Comparison of ENCODE assay signal across 1 cellular context in the genomic region with DNA sequence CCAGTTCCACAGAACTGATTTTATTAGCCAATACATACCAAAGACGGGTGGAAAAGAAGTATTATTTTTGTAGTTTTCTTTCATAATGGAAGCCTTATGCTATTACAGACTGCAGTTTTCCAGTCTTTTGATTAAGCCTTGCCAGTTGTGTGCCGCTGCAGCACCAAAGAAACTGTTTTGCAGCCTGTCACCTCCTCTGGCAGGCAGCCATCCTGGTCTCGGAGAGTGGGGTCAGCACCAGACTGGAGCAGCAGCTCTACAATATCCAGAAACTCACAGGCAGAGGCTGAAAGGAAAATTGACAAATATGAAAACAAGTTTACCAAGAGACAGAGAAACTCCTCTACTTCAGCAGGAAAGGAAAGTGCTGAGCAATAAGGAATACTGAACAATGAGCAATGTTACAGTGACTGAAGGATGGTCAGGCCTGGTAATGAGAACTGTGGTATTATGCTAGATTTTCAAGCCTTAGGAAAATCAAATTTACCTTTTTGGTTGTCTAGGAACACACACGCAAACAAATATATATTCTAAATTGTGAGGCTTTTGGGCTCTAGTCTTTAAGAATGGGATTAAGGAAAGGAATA.
A peak's percentile ranks its signal among the peaks of the same experiment; 100 is the strongest.
TF ChIP-seq lines count a peak whose summit lies in the region.

No MANE protein-coding gene starts in this region.

TF ChIP-seq in K562, 482 proteins besides CTCF, POLR2A, EP300 and RAD21 (continued from another document):
- TF ChIP-seq, protein P1, sequence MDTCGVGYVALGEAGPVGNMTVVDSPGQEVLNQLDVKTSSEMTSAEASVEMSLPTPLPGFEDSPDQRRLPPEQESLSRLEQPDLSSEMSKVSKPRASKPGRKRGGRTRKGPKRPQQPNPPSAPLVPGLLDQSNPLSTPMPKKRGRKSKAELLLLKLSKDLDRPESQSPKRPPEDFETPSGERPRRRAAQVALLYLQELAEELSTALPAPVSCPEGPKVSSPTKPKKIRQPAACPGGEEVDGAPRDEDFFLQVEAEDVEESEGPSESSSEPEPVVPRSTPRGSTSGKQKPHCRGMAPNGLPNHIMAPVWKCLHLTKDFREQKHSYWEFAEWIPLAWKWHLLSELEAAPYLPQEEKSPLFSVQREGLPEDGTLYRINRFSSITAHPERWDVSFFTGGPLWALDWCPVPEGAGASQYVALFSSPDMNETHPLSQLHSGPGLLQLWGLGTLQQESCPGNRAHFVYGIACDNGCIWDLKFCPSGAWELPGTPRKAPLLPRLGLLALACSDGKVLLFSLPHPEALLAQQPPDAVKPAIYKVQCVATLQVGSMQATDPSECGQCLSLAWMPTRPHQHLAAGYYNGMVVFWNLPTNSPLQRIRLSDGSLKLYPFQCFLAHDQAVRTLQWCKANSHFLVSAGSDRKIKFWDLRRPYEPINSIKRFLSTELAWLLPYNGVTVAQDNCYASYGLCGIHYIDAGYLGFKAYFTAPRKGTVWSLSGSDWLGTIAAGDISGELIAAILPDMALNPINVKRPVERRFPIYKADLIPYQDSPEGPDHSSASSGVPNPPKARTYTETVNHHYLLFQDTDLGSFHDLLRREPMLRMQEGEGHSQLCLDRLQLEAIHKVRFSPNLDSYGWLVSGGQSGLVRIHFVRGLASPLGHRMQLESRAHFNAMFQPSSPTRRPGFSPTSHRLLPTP (IDR thresholded peaks at IDR 0.05; ENCODE audit: borderline replicate concordance, extremely low read depth, insufficient read length), result no peak
- TF ChIP-seq, protein P2, sequence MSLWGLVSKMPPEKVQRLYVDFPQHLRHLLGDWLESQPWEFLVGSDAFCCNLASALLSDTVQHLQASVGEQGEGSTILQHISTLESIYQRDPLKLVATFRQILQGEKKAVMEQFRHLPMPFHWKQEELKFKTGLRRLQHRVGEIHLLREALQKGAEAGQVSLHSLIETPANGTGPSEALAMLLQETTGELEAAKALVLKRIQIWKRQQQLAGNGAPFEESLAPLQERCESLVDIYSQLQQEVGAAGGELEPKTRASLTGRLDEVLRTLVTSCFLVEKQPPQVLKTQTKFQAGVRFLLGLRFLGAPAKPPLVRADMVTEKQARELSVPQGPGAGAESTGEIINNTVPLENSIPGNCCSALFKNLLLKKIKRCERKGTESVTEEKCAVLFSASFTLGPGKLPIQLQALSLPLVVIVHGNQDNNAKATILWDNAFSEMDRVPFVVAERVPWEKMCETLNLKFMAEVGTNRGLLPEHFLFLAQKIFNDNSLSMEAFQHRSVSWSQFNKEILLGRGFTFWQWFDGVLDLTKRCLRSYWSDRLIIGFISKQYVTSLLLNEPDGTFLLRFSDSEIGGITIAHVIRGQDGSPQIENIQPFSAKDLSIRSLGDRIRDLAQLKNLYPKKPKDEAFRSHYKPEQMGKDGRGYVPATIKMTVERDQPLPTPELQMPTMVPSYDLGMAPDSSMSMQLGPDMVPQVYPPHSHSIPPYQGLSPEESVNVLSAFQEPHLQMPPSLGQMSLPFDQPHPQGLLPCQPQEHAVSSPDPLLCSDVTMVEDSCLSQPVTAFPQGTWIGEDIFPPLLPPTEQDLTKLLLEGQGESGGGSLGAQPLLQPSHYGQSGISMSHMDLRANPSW (CRISPR knock-in tag; IDR thresholded peaks at IDR 0.05), result no peak
- TF ChIP-seq KLF13 (tag; IDR thresholded peaks at IDR 0.05; ENCODE audit: borderline replicate concordance, low read depth), result no peak
- no peak for TF ChIP-seq KAT2B (IDR thresholded peaks at IDR 0.05; ENCODE audit: low read depth, low read length)
- peak; percentile 78 for TF ChIP-seq NFIC (IDR thresholded peaks at IDR 0.05)
- TF ChIP-seq, protein P3, sequence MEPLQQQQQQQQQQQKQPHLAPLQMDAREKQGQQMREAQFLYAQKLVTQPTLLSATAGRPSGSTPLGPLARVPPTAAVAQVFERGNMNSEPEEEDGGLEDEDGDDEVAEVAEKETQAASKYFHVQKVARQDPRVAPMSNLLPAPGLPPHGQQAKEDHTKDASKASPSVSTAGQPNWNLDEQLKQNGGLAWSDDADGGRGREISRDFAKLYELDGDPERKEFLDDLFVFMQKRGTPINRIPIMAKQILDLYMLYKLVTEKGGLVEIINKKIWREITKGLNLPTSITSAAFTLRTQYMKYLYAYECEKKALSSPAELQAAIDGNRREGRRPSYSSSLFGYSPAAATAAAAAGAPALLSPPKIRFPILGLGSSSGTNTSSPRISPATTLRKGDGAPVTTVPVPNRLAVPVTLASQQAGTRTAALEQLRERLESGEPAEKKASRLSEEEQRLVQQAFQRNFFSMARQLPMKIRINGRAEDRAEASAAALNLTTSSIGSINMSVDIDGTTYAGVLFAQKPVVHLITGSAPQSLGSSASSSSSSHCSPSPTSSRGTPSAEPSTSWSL (CRISPR knock-in tag; IDR thresholded peaks at IDR 0.05; ENCODE audit: borderline replicate concordance), result no peak
- TF ChIP-seq, protein P4, sequence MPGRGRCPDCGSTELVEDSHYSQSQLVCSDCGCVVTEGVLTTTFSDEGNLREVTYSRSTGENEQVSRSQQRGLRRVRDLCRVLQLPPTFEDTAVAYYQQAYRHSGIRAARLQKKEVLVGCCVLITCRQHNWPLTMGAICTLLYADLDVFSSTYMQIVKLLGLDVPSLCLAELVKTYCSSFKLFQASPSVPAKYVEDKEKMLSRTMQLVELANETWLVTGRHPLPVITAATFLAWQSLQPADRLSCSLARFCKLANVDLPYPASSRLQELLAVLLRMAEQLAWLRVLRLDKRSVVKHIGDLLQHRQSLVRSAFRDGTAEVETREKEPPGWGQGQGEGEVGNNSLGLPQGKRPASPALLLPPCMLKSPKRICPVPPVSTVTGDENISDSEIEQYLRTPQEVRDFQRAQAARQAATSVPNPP (IDR thresholded peaks at IDR 0.05; ENCODE audit: borderline replicate concordance, insufficient read depth, insufficient read length), result no peak
- no peak for TF ChIP-seq FOXP1 (CRISPR knock-in tag; IDR thresholded peaks at IDR 0.05)
- no peak for TF ChIP-seq RFX7 (CRISPR knock-in tag; IDR thresholded peaks at IDR 0.05)
- TF ChIP-seq ZNF184 (CRISPR knock-in tag; IDR thresholded peaks at IDR 0.05), result no peak
- TF ChIP-seq ZNF583 (CRISPR knock-in tag; IDR thresholded peaks at IDR 0.05), result no peak
- no peak for TF ChIP-seq TRIM24 (IDR thresholded peaks at IDR 0.05)
- peak in 1 of 2 experiments; percentile 25; a peak in 1 of 4 replicates for TF ChIP-seq KDM1A (IDR thresholded peaks at IDR 0.05)
- no peak for TF ChIP-seq HSF4 (CRISPR knock-in tag; IDR thresholded peaks at IDR 0.05; ENCODE audit: borderline replicate concordance)
- peak; percentile 50; the same call in 1 of the 2 replicates for TF ChIP-seq C11orf30 (IDR thresholded peaks at IDR 0.05; ENCODE audit: low read depth)
